In genomic region chr5:1791176-1791575, GRCh38 we compare ENCODE assay signal across 17 cellular contexts. TPM values are rescaled to one million over a fixed set of nuclear protein-coding genes. Genes with fewer than 3 reads are reported as not detected.
DNase-seq lines count a peak whose midpoint lies in the region; ATAC-seq, FAIRE-seq and TF ChIP-seq lines count a peak whose summit lies in the region.
"Had no signal": no experiment of that assay in that cellular context is flagged by ENCODE, and none has a peak within 500 bp of the region (broad histone marks: within the 10 kb centered on the region; RNA-seq: fewer than 3 reads in every experiment).

No MANE protein-coding gene starts in this region.

- no peaks in the 10 kb centered on the region for H3K9me3 Mint-ChIP-seq in activated naive CD4-positive, alpha-beta T cell treated with anti-CD3 and anti-CD28 coated beads, Interleukin-2, amount 50 U/mL, for 24 hours
- H3K9me3 Mint-ChIP-seq: brain had no signal

- no TSS peak for BruUV-seq in endothelial cell of umbilical vein (replicated peaks; lab: Mats Ljungman, UMichigan)

- dilution Hi-C loops in endothelial cell of umbilical vein (cut with MboI; ENCODE audit: extremely low pct_ligation_motif_present, low sequenced_read_pairs): no loop called here

- intact Hi-C loops in endothelial cell of umbilical vein (cut with micrococcal nuclease) (no loop called here), upper lobe of right lung (cut with DNase I) (no loop called here)

- H3K27ac ChIP-seq in SU-DHL-6 (ENCODE audit: low read depth, low read length) (peak overlapping the region; percentile 92; the same call in 1 of the 2 replicates), endothelial cell of umbilical vein (ENCODE audit: insufficient read depth, low read depth, low read length) (no peak overlapping the region), upper lobe of right lung (no peak overlapping the region)
- H3K27ac ChIP-seq: esophagus muscularis mucosa had no signal

- TF ChIP-seq POLR2A in endothelial cell of umbilical vein (IDR thresholded peaks at IDR 0.05; ENCODE audit: low read depth, low read length): no peak

- POLR2A ChIA-PET in endothelial cell of umbilical vein (lab: Charles Lee): interaction anchor here (1.6 kb wide), 1 partner anchor 8 kb away, joined by 5 read pairs; the partner anchor contains the start of gene MRPL36

- H3K9me2 ChIP-seq in SU-DHL-6 (replicated peaks; ENCODE audit: insufficient read depth, low read length): no peaks in the 10 kb centered on the region

- H3K4me1 Mint-ChIP-seq in activated naive CD4-positive, alpha-beta T cell treated with anti-CD3 and anti-CD28 coated beads, Interleukin-2, amount 50 U/mL, for 24 hours: peaks cover 57% of the 10 kb centered on the region

- H3K9ac ChIP-seq in SU-DHL-6 (ENCODE audit: low read length): no peak overlapping the region
- no peak overlapping the region for H3K9ac ChIP-seq in endothelial cell of umbilical vein (replicated peaks; ENCODE audit: extremely low read depth, insufficient read depth, low read length)

- H3K27me3 ChIP-seq in SU-DHL-6 (ENCODE audit: low read length): no peaks in the 10 kb centered on the region
- no peaks in the 10 kb centered on the region for H3K27me3 ChIP-seq in endothelial cell of umbilical vein (ENCODE audit: control insufficient read depth in 2 of 2, insufficient read depth in 2 of 2, low read length in 2 of 2)
- peaks cover 9% of the 10 kb centered on the region for H3K27me3 ChIP-seq in upper lobe of right lung

- H3K36me3 Mint-ChIP-seq in activated naive CD4-positive, alpha-beta T cell treated with anti-CD3 and anti-CD28 coated beads, Interleukin-2, amount 50 U/mL, for 24 hours: no peaks in the 10 kb centered on the region

- DNase-seq in activated naive CD4-positive, alpha-beta T cell treated with Interleukin-2 at 50 U/mL for 16 hours: no peak
- DNase-seq in endothelial cell of umbilical vein (ENCODE audit: low read depth, low spot score) (no peak), upper lobe of right lung (peak; percentile 20), NCI-H510A (lab: John Stamatoyannopoulos, UW) (no peak), pons (ENCODE audit: low spot score) (no peak)
- DNase-seq: activated CD4-positive, alpha-beta T cell treated with anti-CD3 and anti-CD28 coated beads for 48 hours; GDM1; mammary epithelial cell; T-helper 9 cell had no signal

- H3K9me3 ChIP-seq in SU-DHL-6 (ENCODE audit: insufficient read depth, low read length) (no peaks in the 10 kb centered on the region), endothelial cell of umbilical vein (replicated peaks; ENCODE audit: control insufficient read depth, insufficient read depth, low read length) (no peaks in the 10 kb centered on the region), upper lobe of right lung (no peaks in the 10 kb centered on the region)
- H3K9me3 ChIP-seq: esophagus muscularis mucosa had no signal

- H3K4me2 ChIP-seq in SU-DHL-6 (ENCODE audit: low read depth, low read length, poor library complexity, severe bottlenecking) (no peak overlapping the region), endothelial cell of umbilical vein (ENCODE audit: insufficient read depth, low read length) (no peak overlapping the region)

- H3K79me2 ChIP-seq in SU-DHL-6 (ENCODE audit: insufficient read depth, low read length): no peaks in the 10 kb centered on the region; the same call in 1 of the 2 replicates
- no peaks in the 10 kb centered on the region for H3K79me2 ChIP-seq in endothelial cell of umbilical vein (ENCODE audit: control insufficient read depth, insufficient read depth, low read length)

- peak overlapping the region; percentile 12 for H3K27ac Mint-ChIP-seq in activated naive CD4-positive, alpha-beta T cell treated with anti-CD3 and anti-CD28 coated beads, Interleukin-2, amount 50 U/mL, for 24 hours

- H3K4me3 ChIP-seq in SU-DHL-6 (ENCODE audit: insufficient read depth, low read length, poor library complexity, severe bottlenecking) (no peak overlapping the region), endothelial cell of umbilical vein (replicated peaks in 1 of 3; ENCODE audit: insufficient read depth in 1 of 3, low read depth in 1 of 3, low read length in 3 of 3) (no peak overlapping the region), upper lobe of right lung (no peak overlapping the region)
- H3K4me3 ChIP-seq: esophagus muscularis mucosa had no signal

- H3K36me3 ChIP-seq in SU-DHL-6 (ENCODE audit: low read length): no peaks in the 10 kb centered on the region
- no peaks in the 10 kb centered on the region for H3K36me3 ChIP-seq in endothelial cell of umbilical vein (ENCODE audit: control insufficient read depth in 2 of 2, extremely low read depth in 1 of 2, insufficient read depth in 2 of 2, low read length in 2 of 2)
- no peaks in the 10 kb centered on the region for H3K36me3 ChIP-seq in upper lobe of right lung

- peaks cover 35% of the 10 kb centered on the region for H3F3A ChIP-seq in SU-DHL-6 (ENCODE audit: insufficient read depth)

- CTCF ChIA-PET in endothelial cell of umbilical vein (lab: Charles Lee): interaction anchor here (1.5 to 1.9 kb wide), 2 partner anchors 8 to 28 kb away, joined by 8 to 9 read pairs; partner anchors contain the start of gene MRPL36

- H4K20me1 ChIP-seq in SU-DHL-6 (ENCODE audit: low read depth, low read length) (no peaks in the 10 kb centered on the region), endothelial cell of umbilical vein (replicated peaks; ENCODE audit: control insufficient read depth, extremely low read depth, insufficient read depth, low read length) (no peaks in the 10 kb centered on the region)

- peak; percentile 60 for FAIRE-seq in endothelial cell of umbilical vein (lab: Jason Lieb, UNC)
- FAIRE-seq: GM12892, islet of Langerhans had no signal

- no peak for TF ChIP-seq CTCF in SU-DHL-6 (IDR thresholded peaks at IDR 0.05; ENCODE audit: insufficient read depth, low read length, poor library complexity, severe bottlenecking)
- no peak for TF ChIP-seq CTCF in endothelial cell of umbilical vein (IDR thresholded peaks at IDR 0.05; ENCODE audit: extremely low read depth in 1 of 2, insufficient read depth in 1 of 2, low read depth in 1 of 2, low read length in 2 of 2)
- no peak for TF ChIP-seq CTCF in upper lobe of right lung (IDR thresholded peaks at IDR 0.05)

- H3K4me3 Mint-ChIP-seq in activated naive CD4-positive, alpha-beta T cell treated with anti-CD3 and anti-CD28 coated beads, Interleukin-2, amount 50 U/mL, for 24 hours: no peak overlapping the region

- H3K4me1 ChIP-seq in endothelial cell of umbilical vein (ENCODE audit: control insufficient read depth, extremely low read depth, insufficient read depth, low read length) (peaks cover 38% of the 10 kb centered on the region), upper lobe of right lung (peaks cover 6% of the 10 kb centered on the region)

- H3K9me1 ChIP-seq in endothelial cell of umbilical vein (replicated peaks; ENCODE audit: control insufficient read depth, extremely low read depth, insufficient read depth, low read length): no peaks in the 10 kb centered on the region

- no peaks in the 10 kb centered on the region for H3K27me3 Mint-ChIP-seq in activated naive CD4-positive, alpha-beta T cell treated with anti-CD3 and anti-CD28 coated beads, Interleukin-2, amount 50 U/mL, for 24 hours
- H3K27me3 Mint-ChIP-seq: brain had no signal

- ATAC-seq in upper lobe of right lung (no peak), HG02763 (IDR thresholded peaks at IDR 0.05; ENCODE audit: unreplicated experiment) (no peak)
- ATAC-seq: Right ventricle myocardium inferior had no signal

- H2AFZ ChIP-seq in SU-DHL-6 (ENCODE audit: low read depth, low read length, severe bottlenecking) (no peak overlapping the region), endothelial cell of umbilical vein (ENCODE audit: low read depth, low read length) (no peak overlapping the region)

TF ChIP-seq in endothelial cell of umbilical vein, 7 proteins besides CTCF, POLR2A, EP300 and RAD21:
- TF ChIP-seq FOS (IDR thresholded peaks at IDR 0.05; ENCODE audit: borderline replicate concordance, insufficient read depth, low read length) (no peak), POLR2AphosphoS5 (IDR thresholded peaks at IDR 0.05; ENCODE audit: insufficient read depth, low read depth, low read length) (no peak), MYC (IDR thresholded peaks at IDR 0.05; ENCODE audit: low read depth, low read length) (no peak), JUN (IDR thresholded peaks at IDR 0.05; ENCODE audit: borderline replicate concordance, insufficient read depth, insufficient read length, low read depth) (no peak), GATA2 (IDR thresholded peaks at IDR 0.05; ENCODE audit: insufficient read depth, insufficient read length, low read depth, low read length) (no peak), EZH2 (IDR thresholded peaks at IDR 0.05; ENCODE audit: borderline replicate concordance, low read depth, low read length, severe bottlenecking) (no peak)
- TF ChIP-seq, protein P1, sequence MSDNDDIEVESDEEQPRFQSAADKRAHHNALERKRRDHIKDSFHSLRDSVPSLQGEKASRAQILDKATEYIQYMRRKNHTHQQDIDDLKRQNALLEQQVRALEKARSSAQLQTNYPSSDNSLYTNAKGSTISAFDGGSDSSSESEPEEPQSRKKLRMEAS (IDR thresholded peaks at IDR 0.05; ENCODE audit: insufficient read depth, insufficient read length): no peak

RNA-seq across cellular contexts. Expression of gene MRPL36, which starts 8.5 kb away (rescaled TPM):
- 63.4 and 70.3 TPM in 2 replicates for total RNA-seq in endothelial cell of umbilical vein
- polyA plus RNA-seq in endothelial cell of umbilical vein: 72.7 and 89.2 TPM in 2 replicates
- 96.5 and 109 TPM in 2 replicates for polyA plus RNA-seq in endothelial cell of umbilical vein (2011; cell fraction: cytosol; rRNA removed)
- 35.9 and 36.0 TPM in 2 replicates for polyA plus RNA-seq in endothelial cell of umbilical vein (2011; cell fraction: nucleus; rRNA removed)
- 105 and 117 TPM in 2 replicates for polyA plus RNA-seq in endothelial cell of umbilical vein (2012)
- 31.4 and 41.6 TPM in 2 replicates for polyA minus RNA-seq in endothelial cell of umbilical vein
- 104 TPM for polyA minus RNA-seq in endothelial cell of umbilical vein (2011; cell fraction: cytosol; rRNA and poly(A)+ RNA removed)
- polyA minus RNA-seq in endothelial cell of umbilical vein (2011; cell fraction: nucleus; rRNA and poly(A)+ RNA removed): 15.3 and 18.4 TPM in 2 replicates
- total RNA-seq in upper lobe of right lung: 29.4 TPM

RNA-seq across cellular contexts. Expression of gene NDUFS6, which starts 10.0 kb away (rescaled TPM):
- total RNA-seq in endothelial cell of umbilical vein (42.5 and 49.9 TPM in 2 replicates), upper lobe of right lung (23.5 TPM)
- polyA plus RNA-seq in endothelial cell of umbilical vein: 127 and 139 TPM in 2 replicates
- 119 and 144 TPM in 2 replicates for polyA plus RNA-seq in endothelial cell of umbilical vein (2011; cell fraction: cytosol; rRNA removed)
- polyA plus RNA-seq in endothelial cell of umbilical vein (2011; cell fraction: nucleus; rRNA removed): 42.4 and 58.5 TPM in 2 replicates
- polyA plus RNA-seq in endothelial cell of umbilical vein (2012): 91.8 and 104 TPM in 2 replicates
- polyA minus RNA-seq in endothelial cell of umbilical vein: 18.1 and 23.8 TPM in 2 replicates
- 153 TPM for polyA minus RNA-seq in endothelial cell of umbilical vein (2011; cell fraction: cytosol; rRNA and poly(A)+ RNA removed)
- 6.7 and 9.0 TPM in 2 replicates for polyA minus RNA-seq in endothelial cell of umbilical vein (2011; cell fraction: nucleus; rRNA and poly(A)+ RNA removed)
